ENCODE assay signal across 18 cellular contexts in the genomic region with DNA sequence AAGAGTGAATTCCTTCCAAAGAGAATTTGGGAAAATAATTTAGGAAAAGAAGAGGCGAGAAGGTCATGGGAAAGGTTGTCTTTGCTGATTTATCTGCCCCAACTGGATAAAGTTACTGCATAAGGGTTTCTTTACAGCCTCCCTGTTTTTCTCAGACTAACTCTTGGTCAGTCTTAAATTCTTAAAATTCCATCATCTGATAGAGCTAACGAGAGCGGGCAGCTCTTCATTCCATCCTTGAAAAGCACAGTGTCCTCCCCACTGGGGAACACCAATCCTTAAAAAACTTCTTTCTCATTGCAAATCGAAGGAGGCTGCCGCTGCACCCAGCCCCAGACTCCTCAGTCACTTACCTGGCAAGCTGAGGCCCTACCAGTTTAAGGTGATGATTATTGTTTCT.
DNase-seq lines count a peak whose midpoint lies in the region; ATAC-seq and TF ChIP-seq lines count a peak whose summit lies in the region.
"Had no signal": no experiment of that assay in that cellular context is flagged by ENCODE, and none has a peak within 500 bp of the region (broad histone marks: within the 10 kb centered on the region; RNA-seq: fewer than 3 reads in every experiment).

No MANE protein-coding gene starts in this region.

- no peak overlapping the region for H2BK12ac ChIP-seq in trophoblast cell (ENCODE audit: low read length)

- H3K27me3 ChIP-seq in Caco-2 (replicated peaks; ENCODE audit: control insufficient read depth, insufficient read depth, low read length) (no peaks in the 10 kb centered on the region), trophoblast cell (ENCODE audit: insufficient read depth, low read length) (no peaks in the 10 kb centered on the region)

- peak overlapping the region; percentile 89 for H3K27ac Mint-ChIP-seq in Caco-2 (ENCODE audit: unreplicated experiment)
- H3K27ac Mint-ChIP-seq: CD4-positive, alpha-beta T cell; IgD-negative memory B cell; stimulated activated naive CD8-positive, alpha-beta T cell treated with anti-CD3 and anti-CD28 coated beads, Interleukin-15, amount 100 ng/mL, for 72 hours had no signal

- ATAC-seq in SK-N-SH treated with all-trans-retinoic acid at 6 μM for 48 hours (peak; percentile 63), HG03045 (IDR thresholded peaks at IDR 0.05; ENCODE audit: unreplicated experiment) (no peak)
- ATAC-seq: stimulated activated naive CD8-positive, alpha-beta T cell treated with anti-CD3 and anti-CD28 coated beads, Interleukin-15, amount 100 ng/mL, for 72 hours had no signal

- BruUV-seq in Caco-2 (replicated peaks; lab: Mats Ljungman, UMichigan): no TSS peak

- H4K91ac ChIP-seq in trophoblast cell (ENCODE audit: low read depth, low read length): peak overlapping the region; percentile 25

- peak overlapping the region; percentile 43 for H3K14ac ChIP-seq in trophoblast cell (ENCODE audit: low read length)

- H3K9me3 ChIP-seq in Caco-2 (no peaks in the 10 kb centered on the region), trophoblast cell (ENCODE audit: insufficient read depth, low read depth, low read length) (no peaks in the 10 kb centered on the region)
- H3K9me3 ChIP-seq: lower lobe of right lung had no signal

- peaks cover 10% of the 10 kb centered on the region for H3K79me2 ChIP-seq in trophoblast cell (ENCODE audit: control insufficient read depth, insufficient read depth, low read length, poor library complexity)

- H4K8ac ChIP-seq in trophoblast cell (ENCODE audit: low read depth, low read length): no peak overlapping the region

- H3K4me1 ChIP-seq in Caco-2 (peaks cover 86% of the 10 kb centered on the region), trophoblast cell (ENCODE audit: control insufficient read depth in 1 of 2, insufficient read depth in 2 of 2, low read length in 2 of 2) (peaks cover 37 to 46% of the 10 kb centered on the region in 2 experiments)

- peaks cover 57% of the 10 kb centered on the region for H3K79me1 ChIP-seq in trophoblast cell (ENCODE audit: low read length)

- peak overlapping the region; percentile 63 for H3K4me3 Mint-ChIP-seq in Caco-2 (ENCODE audit: unreplicated experiment)
- H3K4me3 Mint-ChIP-seq: CD4-positive, alpha-beta T cell; IgD-negative memory B cell; stimulated activated naive CD8-positive, alpha-beta T cell treated with anti-CD3 and anti-CD28 coated beads, Interleukin-15, amount 100 ng/mL, for 72 hours had no signal

- no peaks in the 10 kb centered on the region for H3K9me3 Mint-ChIP-seq in Caco-2 (ENCODE audit: unreplicated experiment)
- H3K9me3 Mint-ChIP-seq: CD4-positive, alpha-beta T cell; IgD-negative memory B cell; stimulated activated naive CD8-positive, alpha-beta T cell treated with anti-CD3 and anti-CD28 coated beads, Interleukin-15, amount 100 ng/mL, for 72 hours had no signal

- peak overlapping the region; percentile 36 for H3K9ac ChIP-seq in trophoblast cell (ENCODE audit: low read length)

- TF ChIP-seq CTCF in Caco-2 (IDR thresholded peaks at IDR 0.05; ENCODE audit: insufficient read depth in 1 of 2, low read depth in 1 of 2, low read length in 1 of 2, severe bottlenecking in 1 of 2, unreplicated experiment in 1 of 2) (no peak), fibroblast of villous mesenchyme (IDR thresholded peaks at IDR 0.05; ENCODE audit: insufficient read depth, low read depth, low read length) (no peak)

- CTCF ChIA-PET in Caco-2 (lab: Charles Lee): no interaction called here

- H2AFZ ChIP-seq in trophoblast cell (ENCODE audit: insufficient read depth, low read length, poor library complexity): no peak overlapping the region

- H2BK5ac ChIP-seq in trophoblast cell (ENCODE audit: low read depth, low read length, poor library complexity): peak overlapping the region; percentile 85

- no peak overlapping the region for H2AK5ac ChIP-seq in trophoblast cell (ENCODE audit: low read length)

- peaks cover 50% of the 10 kb centered on the region for H3K4me1 Mint-ChIP-seq in Caco-2 (ENCODE audit: low read depth, unreplicated experiment)

- H2BK120ac ChIP-seq in trophoblast cell (ENCODE audit: insufficient read depth, low read length, poor library complexity): peak overlapping the region; percentile 50

- no peak overlapping the region for H3K18ac ChIP-seq in trophoblast cell (ENCODE audit: low read length)

- H3K27me3 Mint-ChIP-seq in Caco-2 (ENCODE audit: insufficient read depth, unreplicated experiment): no peaks in the 10 kb centered on the region
- H3K27me3 Mint-ChIP-seq: CD4-positive, alpha-beta T cell; IgD-negative memory B cell; progenitor cell of endocrine pancreas; stimulated activated naive CD8-positive, alpha-beta T cell treated with anti-CD3 and anti-CD28 coated beads, Interleukin-15, amount 100 ng/mL, for 72 hours had no signal

- DNase-seq in Caco-2 (no peak), fibroblast of villous mesenchyme (ENCODE audit: low read depth) (peak; percentile 94), trophoblast cell (peak; percentile 21 to 66), NOMO-1 treated with DMSO at 0.1 percent for 48 hours (lab: John Stamatoyannopoulos, UW; ENCODE audit: unreplicated experiment) (no peak), NCI-H2029 treated with DMSO at 0.1 percent for 48 hours (lab: John Stamatoyannopoulos, UW) (no peak), NCI-H1092 treated with DMSO at 0.1 percent for 48 hours (lab: John Stamatoyannopoulos, UW) (no peak)
- DNase-seq: activated naive CD4-positive, alpha-beta T cell treated with anti-CD3 and anti-CD28 coated beads, Interleukin-2, amount 50 U/mL, for 16 hours; CD4-positive, alpha-beta T cell; head of caudate nucleus; NCI-H1417 treated with DMSO at 0.1 percent for 48 hours; NCI-H774; stimulated activated CD4-positive, alpha-beta T cell treated with anti-CD3 and anti-CD28 coated beads, Interleukin-4, amount 100 ng/mL, for 4 hours; stimulated activated naive CD8-positive, alpha-beta T cell treated with anti-CD3 and anti-CD28 coated beads, Interleukin-15, amount 100 ng/mL, for 72 hours had no signal

- H3K4ac ChIP-seq in trophoblast cell (ENCODE audit: low read depth, low read length): no peak overlapping the region

- H3K27ac ChIP-seq in trophoblast cell (ENCODE audit: low read depth, low read length): peak overlapping the region; percentile 89
- H3K27ac ChIP-seq: lower lobe of right lung had no signal

- no peak overlapping the region for H3K23ac ChIP-seq in trophoblast cell (ENCODE audit: low read length)

- peak overlapping the region; percentile 38 for H3K4me2 ChIP-seq in trophoblast cell (ENCODE audit: low read length)

- no CpG with 5 or more reads among the region's 5 CpGs for WGBS in trophoblast cell (ENCODE audit: extremely low coverage, insufficient coverage, insufficient read length)

- H3K36me3 Mint-ChIP-seq in Caco-2 (ENCODE audit: insufficient read depth, unreplicated experiment): peaks cover 31% of the 10 kb centered on the region
- H3K36me3 Mint-ChIP-seq: IgD-negative memory B cell had no signal

- H3K36me3 ChIP-seq in Caco-2 (ENCODE audit: control insufficient read depth, insufficient read depth, low read length) (no peaks in the 10 kb centered on the region), trophoblast cell (ENCODE audit: control insufficient read depth in 1 of 2, insufficient read depth in 2 of 2, low read length in 2 of 2) (no peaks in the 10 kb centered on the region)

- H3K4me3 ChIP-seq in Caco-2 (ENCODE audit: low read depth, low read length) (no peak overlapping the region), fibroblast of villous mesenchyme (ENCODE audit: low read depth, low read length) (peak overlapping the region; percentile 61), trophoblast cell (ENCODE audit: low read depth, low read length) (no peak overlapping the region)
- H3K4me3 ChIP-seq: lower lobe of right lung had no signal

- POLR2A ChIA-PET in Caco-2 (lab: Charles Lee): no interaction called here

- intact Hi-C loops in Caco-2 (cut with micrococcal nuclease; ENCODE audit: unreplicated experiment): loop anchor here (2.0 to 5.0 kb wide), 3 partner anchors 98 to 248 kb away; no protein-coding TSS in a partner anchor

- H4K12ac ChIP-seq in trophoblast cell (ENCODE audit: low read depth, low read length): no peak overlapping the region

TF ChIP-seq in SK-N-SH treated with all-trans-retinoic acid at 6 μM for 48 hours, 23 proteins besides CTCF, POLR2A, EP300 and RAD21:
- 0 out of 2 replicates have a peak, but pooled peaks have one; percentile 40 for TF ChIP-seq CSDC2 (CRISPR knock-in tag; IDR thresholded peaks at IDR 0.05)
- no peak for TF ChIP-seq ZNF8 (CRISPR knock-in tag; IDR thresholded peaks at IDR 0.05)
- TF ChIP-seq ISL1 (CRISPR knock-in tag; IDR thresholded peaks at IDR 0.05): peak; percentile 49

Comparison
In these comparisons a context has a peak if more than half of its experiments do, and no peak if none do; other contexts are left out.
1. DNase-seq: peak in fibroblast of villous mesenchyme (single experiment) and trophoblast cell (2 of 2); none in Caco-2 (0 of 2), NOMO-1 treated with DMSO at 0.1 percent for 48 hours (single experiment), NCI-H2029 treated with DMSO at 0.1 percent for 48 hours (single experiment) and NCI-H1092 treated with DMSO at 0.1 percent for 48 hours (single experiment).